Comparison of ENCODE assay signal across 8 cellular contexts in the genomic region with DNA sequence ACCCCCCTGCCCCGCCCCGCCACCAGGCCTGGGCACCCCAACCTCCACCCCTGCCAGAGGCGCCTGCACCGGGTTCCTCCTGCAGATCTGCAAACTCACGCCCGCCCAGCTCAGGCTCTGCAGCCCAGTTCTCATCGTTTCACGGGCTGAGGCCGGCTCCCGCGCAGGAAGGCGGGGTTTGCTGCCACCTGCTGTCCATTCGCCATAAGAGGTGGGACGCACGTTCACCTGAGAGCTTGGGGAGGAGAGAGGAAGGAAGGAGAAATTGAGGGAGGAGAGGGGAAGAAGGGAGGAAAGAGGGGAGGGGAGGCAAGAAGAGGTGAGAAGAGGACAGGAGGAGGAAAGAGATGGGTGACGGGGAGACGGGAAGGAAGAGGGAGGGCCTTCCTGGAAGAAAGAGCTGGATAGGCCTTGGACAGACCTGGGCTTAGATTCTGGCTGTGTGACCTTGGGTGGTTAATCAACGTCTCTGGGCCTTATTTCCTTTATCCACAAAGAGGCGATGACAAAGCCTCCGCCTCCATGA.
A peak's percentile ranks its signal among the peaks of the same experiment; 100 is the strongest.
DNase-seq lines count a peak whose midpoint lies in the region; ATAC-seq, FAIRE-seq and TF ChIP-seq lines count a peak whose summit lies in the region.

No MANE protein-coding gene starts in this region.

- H3K9me2 ChIP-seq in DOHH2 (replicated peaks; ENCODE audit: control insufficient read depth, low read length), result no peaks in the 10 kb centered on the region

- H3K9me3 ChIP-seq in DOHH2 (ENCODE audit: control insufficient read depth, insufficient read depth, low read length), result peaks cover 11% of the 10 kb centered on the region
- H3K9me3 ChIP-seq in pancreas, result no peaks in the 10 kb centered on the region
- peaks cover 6% of the 10 kb centered on the region for H3K9me3 ChIP-seq in upper lobe of right lung

- ATAC-seq in pancreas (peak; percentile 89 to 100 (median 97)), upper lobe of right lung (peak; percentile 93), GM21786 (IDR thresholded peaks at IDR 0.05; ENCODE audit: unreplicated experiment) (no peak)

- no peaks in the 10 kb centered on the region for H3K79me2 ChIP-seq in DOHH2 (ENCODE audit: control insufficient read depth, low read length)

- H3K36me3 ChIP-seq in DOHH2 (ENCODE audit: control insufficient read depth, low read length) (no peaks in the 10 kb centered on the region), pancreas (no peaks in the 10 kb centered on the region), upper lobe of right lung (no peaks in the 10 kb centered on the region)

- DNase-seq in HUDEP-2 (lab: John Stamatoyannopoulos, UW; ENCODE audit: unreplicated experiment in 76 of 76), result peak in 58 of 76 experiments; percentile 2 to 71 (median 31)
- DNase-seq in RKO (ENCODE audit: low spot score), result peak; percentile 43
- DNase-seq in activated effector memory CD4-positive, alpha-beta T cell treated with Interleukin-2 at 50 U/mL for 16 hours, result peak; percentile 58
- peak; percentile 66 to 80 for DNase-seq in frontal cortex (ENCODE audit: low spot score in 2 of 2)
- DNase-seq in pancreas, result peak; percentile 53 to 92 (median 80)
- peak; percentile 83 for DNase-seq in upper lobe of right lung

- peak; percentile 90 for TF ChIP-seq CTCF in DOHH2 (IDR thresholded peaks at IDR 0.05; ENCODE audit: low read depth, low read length, poor library complexity, severe bottlenecking)
- peak; percentile 45 to 67 (median 60) for TF ChIP-seq CTCF in pancreas (IDR thresholded peaks at IDR 0.05)
- TF ChIP-seq CTCF in upper lobe of right lung (IDR thresholded peaks at IDR 0.05), result peak; percentile 54

- WGBS in pancreas, 2 donors, result 0 to 2% methylated on average over 18 to 20 of the region's 20 CpGs

- no peaks in the 10 kb centered on the region for H4K20me1 ChIP-seq in DOHH2 (ENCODE audit: control insufficient read depth, insufficient read depth, low read depth, low read length)

- H3K4me1 ChIP-seq in DOHH2 (ENCODE audit: control insufficient read depth, low read length) (peaks cover 8% of the 10 kb centered on the region), pancreas (no peaks in the 10 kb centered on the region), upper lobe of right lung (peaks cover 10% of the 10 kb centered on the region)

- H3K27ac ChIP-seq in DOHH2 (ENCODE audit: low read depth, low read length) (no peak overlapping the region), pancreas (no peak overlapping the region), upper lobe of right lung (no peak overlapping the region)

- peak overlapping the region; percentile 43; the same call in 1 of the 2 replicates for H3K4me2 ChIP-seq in DOHH2 (ENCODE audit: low read length)

- H3K4me3 ChIP-seq in DOHH2 (ENCODE audit: low read length), result no peak overlapping the region
- no peak overlapping the region for H3K4me3 ChIP-seq in pancreas
- no peak overlapping the region for H3K4me3 ChIP-seq in upper lobe of right lung

- H3K27me3 ChIP-seq in DOHH2 (ENCODE audit: control insufficient read depth, low read length) (peaks cover 30% of the 10 kb centered on the region), pancreas (peaks cover 0 to 8% (median 0%) of the 10 kb centered on the region in 4 donors), upper lobe of right lung (peaks cover 54% of the 10 kb centered on the region)

- intact Hi-C loops in pancreas (cut with DNase I) (no loop called here), upper lobe of right lung (cut with DNase I) (no loop called here)

- FAIRE-seq in frontal cortex (lab: Jason Lieb, UNC), result no peak
- no peak for FAIRE-seq in pancreas (lab: Jason Lieb, UNC)

- H3F3A ChIP-seq in DOHH2 (ENCODE audit: control insufficient read depth, insufficient read depth), result no peaks in the 10 kb centered on the region

Comparison
In these comparisons a context has a peak if more than half of its experiments do, and no peak if none do; other contexts are left out.
1. DNase-seq: peak in every context shown above with its lines; median percentile 83 in upper lobe of right lung; 80 in pancreas; 73 in frontal cortex; 58 in activated effector memory CD4-positive, alpha-beta T cell treated with Interleukin-2 at 50 U/mL for 16 hours; 43 in RKO; 31 in HUDEP-2.